21 cellular contexts compared by ENCODE assay signal in genomic region chr21:35838350-35838749, GRCh38.
"Had no signal": no experiment of that assay in that cellular context is flagged by ENCODE, and none has a peak within 500 bp of the region (broad histone marks: within the 10 kb centered on the region; RNA-seq: fewer than 3 reads in every experiment).

No MANE protein-coding gene starts in this region.

- H3K27me3 ChIP-seq: neutrophil, sigmoid colon, stomach, testis, tibial nerve, upper lobe of left lung had no signal

- DNase-seq: dorsolateral prefrontal cortex; effector CD4-positive, alpha-beta T cell; foreskin fibroblast; gastrocnemius medialis; left colon; mucosa of descending colon; naive B cell; sigmoid colon; stimulated activated CD4-positive, alpha-beta T cell treated with anti-CD3 and anti-CD28 coated beads, Interleukin-2, amount 100 ng/mL, for 24 hours; stimulated activated CD4-positive, alpha-beta T cell treated with anti-CD3 and anti-CD28 coated beads, Interleukin-4, amount 100 ng/mL, for 24 hours; stimulated activated naive CD4-positive, alpha-beta T cell treated with Interleukin-2 at 50 U/mL for 16 hours; stomach; testis; upper lobe of left lung had no signal

- H3K36me3 ChIP-seq: gastrocnemius medialis, neutrophil, sigmoid colon, stomach, tibial nerve, upper lobe of left lung had no signal

- H3K4me1 ChIP-seq: parathyroid adenoma, sigmoid colon, stomach, testis, upper lobe of left lung had no signal

- H3K79me2 ChIP-seq: parathyroid adenoma had no signal

- H2AFZ ChIP-seq: parathyroid adenoma had no signal

- ATAC-seq: esophagus mucosa; left colon; mucosa of descending colon; stimulated activated effector memory CD8-positive, alpha-beta T cell treated with anti-CD3 and anti-CD28 coated beads, Interleukin-12 subunit alpha, Interleukin-12 subunit beta, amount 100 ng/mL, for 72 hours had no signal

- H3K9me3 ChIP-seq: gastrocnemius medialis, mucosa of descending colon, neutrophil, sigmoid colon, stomach, testis, tibial nerve, upper lobe of left lung had no signal

- H3K4me3 ChIP-seq: dorsolateral prefrontal cortex, gastrocnemius medialis, lung, mucosa of descending colon, sigmoid colon, stomach, testis, tibial nerve, upper lobe of left lung had no signal

- H3K27ac ChIP-seq: dorsolateral prefrontal cortex, epithelial cell of prostate, gastrocnemius medialis, neutrophil, parathyroid adenoma, sigmoid colon, stomach, testis, tibial nerve, upper lobe of left lung had no signal

- H3K9ac ChIP-seq: parathyroid adenoma had no signal
